In genomic region chr3:38651153-38651789, GRCh38 we compare ENCODE assay signal across 1 cellular context.
TF ChIP-seq lines count a peak whose summit lies in the region.

No MANE protein-coding gene starts in this region.

TF ChIP-seq in HepG2, 621 proteins besides CTCF, POLR2A, EP300 and RAD21 (continued from another document and continues in another):
- peak; percentile 15; the same call in 1 of the 2 replicates for TF ChIP-seq PATZ1 (CRISPR knock-in tag; IDR thresholded peaks at IDR 0.05)
- TF ChIP-seq STAG1 (CRISPR knock-in tag; IDR thresholded peaks at IDR 0.05) = peak; percentile 76
- 0 out of 2 replicates have a peak, but pooled peaks have one; percentile 43 for TF ChIP-seq IRX3 (CRISPR knock-in tag; IDR thresholded peaks at IDR 0.05; ENCODE audit: borderline replicate concordance, low read depth)
- TF ChIP-seq HNF4A (CRISPR knock-in tag; IDR thresholded peaks at IDR 0.05) = no peak
- TF ChIP-seq MYC (CRISPR knock-in tag; IDR thresholded peaks at IDR 0.05; ENCODE audit: borderline replicate concordance) = peak; percentile 56; the same call in 1 of the 2 replicates
- no peak for TF ChIP-seq ZBTB34 (CRISPR knock-in tag; IDR thresholded peaks at IDR 0.05)
- no peak for TF ChIP-seq HIVEP1 (CRISPR knock-in tag; IDR thresholded peaks at IDR 0.05)
- peak; percentile 69; the same call in 1 of the 2 replicates for TF ChIP-seq ZNF317 (CRISPR knock-in tag; IDR thresholded peaks at IDR 0.05)
- TF ChIP-seq FOXK2 (IDR thresholded peaks at IDR 0.05) = no peak
- TF ChIP-seq, protein P1, sequence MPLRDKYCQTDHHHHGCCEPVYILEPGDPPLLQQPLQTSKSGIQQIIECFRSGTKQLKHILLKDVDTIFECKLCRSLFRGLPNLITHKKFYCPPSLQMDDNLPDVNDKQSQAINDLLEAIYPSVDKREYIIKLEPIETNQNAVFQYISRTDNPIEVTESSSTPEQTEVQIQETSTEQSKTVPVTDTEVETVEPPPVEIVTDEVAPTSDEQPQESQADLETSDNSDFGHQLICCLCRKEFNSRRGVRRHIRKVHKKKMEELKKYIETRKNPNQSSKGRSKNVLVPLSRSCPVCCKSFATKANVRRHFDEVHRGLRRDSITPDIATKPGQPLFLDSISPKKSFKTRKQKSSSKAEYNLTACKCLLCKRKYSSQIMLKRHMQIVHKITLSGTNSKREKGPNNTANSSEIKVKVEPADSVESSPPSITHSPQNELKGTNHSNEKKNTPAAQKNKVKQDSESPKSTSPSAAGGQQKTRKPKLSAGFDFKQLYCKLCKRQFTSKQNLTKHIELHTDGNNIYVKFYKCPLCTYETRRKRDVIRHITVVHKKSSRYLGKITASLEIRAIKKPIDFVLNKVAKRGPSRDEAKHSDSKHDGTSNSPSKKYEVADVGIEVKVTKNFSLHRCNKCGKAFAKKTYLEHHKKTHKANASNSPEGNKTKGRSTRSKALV (CRISPR knock-in tag; IDR thresholded peaks at IDR 0.05) = no peak
- TF ChIP-seq ZNF382 (CRISPR knock-in tag; IDR thresholded peaks at IDR 0.05; ENCODE audit: borderline replicate concordance) = no peak
- TF ChIP-seq TOPORS (CRISPR knock-in tag; IDR thresholded peaks at IDR 0.05) = peak; percentile 32; the same call in 1 of the 2 replicates
- TF ChIP-seq ZFY (CRISPR knock-in tag; IDR thresholded peaks at IDR 0.05) = no peak
- no peak for TF ChIP-seq NFIC (IDR thresholded peaks at IDR 0.05; ENCODE audit: low read length)
- TF ChIP-seq SRY (CRISPR knock-in tag; IDR thresholded peaks at IDR 0.05) = no peak
- TF ChIP-seq NFIB (CRISPR knock-in tag; IDR thresholded peaks at IDR 0.05; ENCODE audit: borderline replicate concordance) = no peak
- TF ChIP-seq, protein P2, sequence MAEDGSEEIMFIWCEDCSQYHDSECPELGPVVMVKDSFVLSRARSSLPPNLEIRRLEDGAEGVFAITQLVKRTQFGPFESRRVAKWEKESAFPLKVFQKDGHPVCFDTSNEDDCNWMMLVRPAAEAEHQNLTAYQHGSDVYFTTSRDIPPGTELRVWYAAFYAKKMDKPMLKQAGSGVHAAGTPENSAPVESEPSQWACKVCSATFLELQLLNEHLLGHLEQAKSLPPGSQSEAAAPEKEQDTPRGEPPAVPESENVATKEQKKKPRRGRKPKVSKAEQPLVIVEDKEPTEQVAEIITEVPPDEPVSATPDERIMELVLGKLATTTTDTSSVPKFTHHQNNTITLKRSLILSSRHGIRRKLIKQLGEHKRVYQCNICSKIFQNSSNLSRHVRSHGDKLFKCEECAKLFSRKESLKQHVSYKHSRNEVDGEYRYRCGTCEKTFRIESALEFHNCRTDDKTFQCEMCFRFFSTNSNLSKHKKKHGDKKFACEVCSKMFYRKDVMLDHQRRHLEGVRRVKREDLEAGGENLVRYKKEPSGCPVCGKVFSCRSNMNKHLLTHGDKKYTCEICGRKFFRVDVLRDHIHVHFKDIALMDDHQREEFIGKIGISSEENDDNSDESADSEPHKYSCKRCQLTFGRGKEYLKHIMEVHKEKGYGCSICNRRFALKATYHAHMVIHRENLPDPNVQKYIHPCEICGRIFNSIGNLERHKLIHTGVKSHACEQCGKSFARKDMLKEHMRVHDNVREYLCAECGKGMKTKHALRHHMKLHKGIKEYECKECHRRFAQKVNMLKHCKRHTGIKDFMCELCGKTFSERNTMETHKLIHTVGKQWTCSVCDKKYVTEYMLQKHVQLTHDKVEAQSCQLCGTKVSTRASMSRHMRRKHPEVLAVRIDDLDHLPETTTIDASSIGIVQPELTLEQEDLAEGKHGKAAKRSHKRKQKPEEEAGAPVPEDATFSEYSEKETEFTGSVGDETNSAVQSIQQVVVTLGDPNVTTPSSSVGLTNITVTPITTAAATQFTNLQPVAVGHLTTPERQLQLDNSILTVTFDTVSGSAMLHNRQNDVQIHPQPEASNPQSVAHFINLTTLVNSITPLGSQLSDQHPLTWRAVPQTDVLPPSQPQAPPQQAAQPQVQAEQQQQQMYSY (CRISPR knock-in tag; IDR thresholded peaks at IDR 0.05) = no peak
- peak; percentile 52; the same call in 1 of the 2 replicates for TF ChIP-seq ARNTL (CRISPR knock-in tag; IDR thresholded peaks at IDR 0.05)
- TF ChIP-seq ZNF687 (CRISPR knock-in tag; IDR thresholded peaks at IDR 0.05) = peak; percentile 41; the same call in 1 of the 2 replicates
- TF ChIP-seq KMT2B (CRISPR knock-in tag; IDR thresholded peaks at IDR 0.05) = no peak
- no peak for TF ChIP-seq HBP1 (CRISPR knock-in tag; IDR thresholded peaks at IDR 0.05; ENCODE audit: low read depth)
- no peak for TF ChIP-seq NR2F6 (IDR thresholded peaks at IDR 0.05)
- 0 out of 2 replicates have a peak, but pooled peaks have one; percentile 32 for TF ChIP-seq NR2F6 (CRISPR knock-in tag; IDR thresholded peaks at IDR 0.05)
- TF ChIP-seq ZNF333 (CRISPR knock-in tag; IDR thresholded peaks at IDR 0.05; ENCODE audit: borderline replicate concordance) = no peak
- TF ChIP-seq JUNB (CRISPR knock-in tag; IDR thresholded peaks at IDR 0.05; ENCODE audit: borderline replicate concordance) = no peak
- no peak for TF ChIP-seq GABPA (IDR thresholded peaks at IDR 0.05; ENCODE audit: low read depth, low read length)
- no peak for TF ChIP-seq GABPA (CRISPR knock-in tag; IDR thresholded peaks at IDR 0.05; ENCODE audit: low read depth)
- TF ChIP-seq ZNF773 (CRISPR knock-in tag; IDR thresholded peaks at IDR 0.05; ENCODE audit: borderline replicate concordance) = no peak
- no peak for TF ChIP-seq SNRNP70 (IDR thresholded peaks at IDR 0.05; ENCODE audit: low read depth, low read length)
- TF ChIP-seq ARID4A (CRISPR knock-in tag; IDR thresholded peaks at IDR 0.05; ENCODE audit: borderline replicate concordance) = peak; percentile 4; the same call in 1 of the 2 replicates
- TF ChIP-seq GATAD2A (CRISPR knock-in tag; IDR thresholded peaks at IDR 0.05) = no peak
- no peak for TF ChIP-seq ZNF703 (CRISPR knock-in tag; IDR thresholded peaks at IDR 0.05; ENCODE audit: borderline replicate concordance)
- TF ChIP-seq MTF2 (CRISPR knock-in tag; IDR thresholded peaks at IDR 0.05; ENCODE audit: borderline replicate concordance) = 0 out of 2 replicates have a peak, but pooled peaks have one; percentile 53
- peak; percentile 59; the same call in 1 of the 3 replicates for TF ChIP-seq MXI1 (IDR thresholded peaks at IDR 0.05; ENCODE audit: borderline replicate concordance, low read depth, low read length)
- no peak for TF ChIP-seq MTA1 (CRISPR knock-in tag; IDR thresholded peaks at IDR 0.05; ENCODE audit: borderline replicate concordance)
- TF ChIP-seq ZNF550 (CRISPR knock-in tag; IDR thresholded peaks at IDR 0.05; ENCODE audit: borderline replicate concordance) = no peak
- peak; percentile 58; the same call in 1 of the 2 replicates for TF ChIP-seq RNF2 (conservative IDR thresholded peaks at IDR 0.05; ENCODE audit: low read depth)
- no peak for TF ChIP-seq ZNF775 (CRISPR knock-in tag; IDR thresholded peaks at IDR 0.05; ENCODE audit: borderline replicate concordance)
- TF ChIP-seq TCF7 (IDR thresholded peaks at IDR 0.05; ENCODE audit: low read depth) = no peak
- no peak for TF ChIP-seq POGZ (CRISPR knock-in tag; IDR thresholded peaks at IDR 0.05)
- peak; percentile 48 for TF ChIP-seq TEAD3 (CRISPR knock-in tag; optimal IDR thresholded peaks at IDR 0.05; ENCODE audit: borderline replicate concordance)
- TF ChIP-seq MED1 (CRISPR knock-in tag; IDR thresholded peaks at IDR 0.05) = no peak
- peak; percentile 11; the same call in 1 of the 2 replicates for TF ChIP-seq ELF3 (CRISPR knock-in tag; IDR thresholded peaks at IDR 0.05)
- 0 out of 2 replicates have a peak, but pooled peaks have one; percentile 51 for TF ChIP-seq CBX5 (CRISPR knock-in tag; IDR thresholded peaks at IDR 0.05; ENCODE audit: borderline replicate concordance)
- no peak for TF ChIP-seq ARNT (IDR thresholded peaks at IDR 0.05)
- TF ChIP-seq ZFP1 (CRISPR knock-in tag; IDR thresholded peaks at IDR 0.05) = no peak
- TF ChIP-seq HOXA7 (CRISPR knock-in tag; IDR thresholded peaks at IDR 0.05) = no peak
- TF ChIP-seq KLF11 (CRISPR knock-in tag; IDR thresholded peaks at IDR 0.05) = no peak
- TF ChIP-seq ZMAT3 (CRISPR knock-in tag; conservative IDR thresholded peaks at IDR 0.05) = no peak
- no peak for TF ChIP-seq TCF12 (IDR thresholded peaks at IDR 0.05)
- no peak for TF ChIP-seq TCF12 (CRISPR knock-in tag; IDR thresholded peaks at IDR 0.05)
- TF ChIP-seq SSRP1 (CRISPR knock-in tag; IDR thresholded peaks at IDR 0.05) = no peak
